In genomic region chr1:235468970-235469369, GRCh38 we compare ENCODE assay signal across 16 cellular contexts. TPM values are rescaled to one million over a fixed set of nuclear protein-coding genes. Genes with fewer than 3 reads are reported as not detected.
DNase-seq lines count a peak whose midpoint lies in the region; ATAC-seq and TF ChIP-seq lines count a peak whose summit lies in the region.
"Had no signal": no experiment of that assay in that cellular context is flagged by ENCODE, and none has a peak within 500 bp of the region (broad histone marks: within the 10 kb centered on the region; RNA-seq: fewer than 3 reads in every experiment).

No MANE protein-coding gene starts in this region.

- no peak overlapping the region for H3K4me3 ChIP-seq in breast epithelium
- no peak overlapping the region for H3K4me3 ChIP-seq in fibroblast of mammary gland (ENCODE audit: control insufficient read depth, low read depth, low read length)
- H3K4me3 ChIP-seq: colonic mucosa, SK-N-MC had no signal

- H3K9me3 ChIP-seq in breast epithelium, result no peaks in the 10 kb centered on the region
- H3K9me3 ChIP-seq: colonic mucosa had no signal

- H3K27ac Mint-ChIP-seq in MCF 10A (ENCODE audit: low read depth, unreplicated experiment) (peak overlapping the region; percentile 61), type B pancreatic cell (no peak overlapping the region)
- no peak overlapping the region for H3K27ac Mint-ChIP-seq in activated naive CD4-positive, alpha-beta T cell treated with anti-CD3 and anti-CD28 coated beads for 36 hours
- H3K27ac Mint-ChIP-seq in activated CD4-positive, alpha-beta memory T cell treated with anti-CD3 and anti-CD28 coated beads for 36 hours, result no peak overlapping the region
- H3K27ac Mint-ChIP-seq: activated CD4-positive, alpha-beta T cell treated with anti-CD3 and anti-CD28 coated beads, Interleukin-2, amount 10 ng/mL, durations not matched to agents 7 days and 5 days had no signal

- intact Hi-C loops in MCF 10A (cut with micrococcal nuclease) (no loop called here), breast epithelium (cut with DNase I; ENCODE audit: low total_unique reads) (no loop called here)
- intact Hi-C loops in activated naive CD4-positive, alpha-beta T cell treated with anti-CD3 and anti-CD28 coated beads for 36 hours (cut with micrococcal nuclease), result no loop called here
- intact Hi-C loops in activated CD4-positive, alpha-beta memory T cell treated with anti-CD3 and anti-CD28 coated beads for 36 hours (cut with micrococcal nuclease), result no loop called here

- no peak overlapping the region for H3K27ac ChIP-seq in breast epithelium
- H3K27ac ChIP-seq: colonic mucosa, SK-N-MC had no signal

- H3K4me3 Mint-ChIP-seq in MCF 10A (ENCODE audit: unreplicated experiment) (no peak overlapping the region), type B pancreatic cell (no peak overlapping the region)
- no peak overlapping the region for H3K4me3 Mint-ChIP-seq in activated naive CD4-positive, alpha-beta T cell treated with anti-CD3 and anti-CD28 coated beads for 36 hours
- no peak overlapping the region for H3K4me3 Mint-ChIP-seq in activated CD4-positive, alpha-beta memory T cell treated with anti-CD3 and anti-CD28 coated beads for 36 hours
- H3K4me3 Mint-ChIP-seq: activated CD4-positive, alpha-beta T cell treated with anti-CD3 and anti-CD28 coated beads, Interleukin-2, amount 10 ng/mL, durations not matched to agents 7 days and 5 days had no signal

- ATAC-seq in SK-N-SH treated with all-trans-retinoic acid at 6 μM for 48 hours (peak; percentile 95), GM19023 (IDR thresholded peaks at IDR 0.05; ENCODE audit: unreplicated experiment) (no peak)
- ATAC-seq: right cardiac atrium had no signal

- H3K36me3 Mint-ChIP-seq in MCF 10A (ENCODE audit: insufficient read depth, unreplicated experiment), result peaks cover 81% of the 10 kb centered on the region
- peaks cover 22% of the 10 kb centered on the region for H3K36me3 Mint-ChIP-seq in type B pancreatic cell
- H3K36me3 Mint-ChIP-seq in activated naive CD4-positive, alpha-beta T cell treated with anti-CD3 and anti-CD28 coated beads for 36 hours (ENCODE audit: low read depth), result peaks cover 3% of the 10 kb centered on the region
- peaks cover 19% of the 10 kb centered on the region for H3K36me3 Mint-ChIP-seq in activated CD4-positive, alpha-beta memory T cell treated with anti-CD3 and anti-CD28 coated beads for 36 hours

- POLR2A ChIA-PET in MCF 10A (lab: Yijun Ruan, JAX), result interaction anchor here (1.1 to 3.5 kb wide), 4 partner anchors 29 to 1003 kb away, joined by 3 to 27 read pairs (median 4); partner anchors contain the start of gene B3GALNT2
- POLR2A ChIA-PET in activated CD4-positive, alpha-beta memory T cell treated with anti-CD3 and anti-CD28 coated beads for 36 hours (lab: Charles Lee), result no interaction called here

- H3K9me3 Mint-ChIP-seq in MCF 10A (ENCODE audit: unreplicated experiment), result no peaks in the 10 kb centered on the region
- no peaks in the 10 kb centered on the region for H3K9me3 Mint-ChIP-seq in type B pancreatic cell
- no peaks in the 10 kb centered on the region for H3K9me3 Mint-ChIP-seq in activated naive CD4-positive, alpha-beta T cell treated with anti-CD3 and anti-CD28 coated beads for 36 hours
- H3K9me3 Mint-ChIP-seq in activated CD4-positive, alpha-beta memory T cell treated with anti-CD3 and anti-CD28 coated beads for 36 hours, result no peaks in the 10 kb centered on the region
- H3K9me3 Mint-ChIP-seq: activated CD4-positive, alpha-beta T cell treated with anti-CD3 and anti-CD28 coated beads, Interleukin-2, amount 10 ng/mL, durations not matched to agents 7 days and 5 days had no signal

- TF ChIP-seq POLR2A in breast epithelium (IDR thresholded peaks at IDR 0.05), result no peak

- BruUV-seq in MCF 10A (replicated peaks; lab: Mats Ljungman, UMichigan), result no TSS peak

- H3K4me1 ChIP-seq in breast epithelium, result no peaks in the 10 kb centered on the region
- H3K4me1 ChIP-seq: colonic mucosa had no signal

- DNase-seq in MCF 10A (ENCODE audit: unreplicated experiment) (peak; percentile 80), breast epithelium (ENCODE audit: low spot score in 2 of 2) (no peak), fibroblast of mammary gland (ENCODE audit: low read depth) (peak; percentile 17), type B pancreatic cell (ENCODE audit: extremely low spot score, unreplicated experiment) (no peak)
- DNase-seq in activated naive CD4-positive, alpha-beta T cell treated with anti-CD3 and anti-CD28 coated beads for 36 hours, result no peak
- no peak for DNase-seq in activated CD4-positive, alpha-beta memory T cell treated with anti-CD3 and anti-CD28 coated beads for 36 hours
- DNase-seq: activated CD4-positive, alpha-beta T cell treated with anti-CD3 and anti-CD28 coated beads, Interleukin-2, amount 10 ng/mL, durations not matched to agents 7 days and 5 days; activated effector memory CD4-positive, alpha-beta T cell treated with anti-CD3 and anti-CD28 coated beads, Interleukin-2, amount 50 U/mL, for 16 hours; colonic mucosa; midbrain; NCI-H1105 treated with DMSO at 0.1 percent for 48 hours; NCI-H524; right cardiac atrium had no signal

- peaks cover 6% of the 10 kb centered on the region for H3K4me1 Mint-ChIP-seq in MCF 10A (ENCODE audit: insufficient read depth, unreplicated experiment)
- no peaks in the 10 kb centered on the region for H3K4me1 Mint-ChIP-seq in type B pancreatic cell (ENCODE audit: unreplicated experiment)
- peaks cover 4% of the 10 kb centered on the region for H3K4me1 Mint-ChIP-seq in activated naive CD4-positive, alpha-beta T cell treated with anti-CD3 and anti-CD28 coated beads for 36 hours (ENCODE audit: low read depth)
- peaks cover 3% of the 10 kb centered on the region for H3K4me1 Mint-ChIP-seq in activated CD4-positive, alpha-beta memory T cell treated with anti-CD3 and anti-CD28 coated beads for 36 hours (ENCODE audit: low read depth)

- H3K36me3 ChIP-seq in breast epithelium, result no peaks in the 10 kb centered on the region
- H3K36me3 ChIP-seq: colonic mucosa had no signal

- no peaks in the 10 kb centered on the region for H3K27me3 ChIP-seq in breast epithelium
- H3K27me3 ChIP-seq: colonic mucosa had no signal

- CTCF ChIA-PET in MCF 10A (lab: Yijun Ruan, JAX), result interaction anchor here (0.6 to 1.6 kb wide), 5 partner anchors 27 to 1141 kb away, joined by 3 to 6 read pairs (median 5); no protein-coding TSS in a partner anchor
- CTCF ChIA-PET in activated naive CD4-positive, alpha-beta T cell treated with anti-CD3 and anti-CD28 coated beads for 36 hours (lab: Charles Lee), result no interaction called here
- CTCF ChIA-PET in activated CD4-positive, alpha-beta memory T cell treated with anti-CD3 and anti-CD28 coated beads for 36 hours (lab: Charles Lee), result no interaction called here

- no peaks in the 10 kb centered on the region for H3K27me3 Mint-ChIP-seq in MCF 10A (ENCODE audit: insufficient read depth, unreplicated experiment)
- no peaks in the 10 kb centered on the region for H3K27me3 Mint-ChIP-seq in type B pancreatic cell
- H3K27me3 Mint-ChIP-seq in activated naive CD4-positive, alpha-beta T cell treated with anti-CD3 and anti-CD28 coated beads for 36 hours (ENCODE audit: low read depth), result no peaks in the 10 kb centered on the region
- H3K27me3 Mint-ChIP-seq in activated CD4-positive, alpha-beta memory T cell treated with anti-CD3 and anti-CD28 coated beads for 36 hours, result no peaks in the 10 kb centered on the region
- H3K27me3 Mint-ChIP-seq: activated CD4-positive, alpha-beta T cell treated with anti-CD3 and anti-CD28 coated beads, Interleukin-2, amount 10 ng/mL, durations not matched to agents 7 days and 5 days had no signal

- no peak for TF ChIP-seq CTCF in MCF 10A (IDR thresholded peaks at IDR 0.05; ENCODE audit: unreplicated experiment)
- TF ChIP-seq CTCF in breast epithelium (IDR thresholded peaks at IDR 0.05), result peak in 1 of 3 donors; percentile 38
- TF ChIP-seq CTCF in fibroblast of mammary gland (conservative IDR thresholded peaks at IDR 0.05; ENCODE audit: control insufficient read depth, insufficient read depth, low read depth, low read length), result peak; percentile 5
- peak; percentile 40 for TF ChIP-seq CTCF in type B pancreatic cell (conservative IDR thresholded peaks at IDR 0.05)

TF ChIP-seq in SK-N-SH treated with all-trans-retinoic acid at 6 μM for 48 hours, 23 proteins besides CTCF, POLR2A, EP300 and RAD21:
- no peak for TF ChIP-seq RARB (CRISPR knock-in tag; IDR thresholded peaks at IDR 0.05)
- no peak for TF ChIP-seq SNAI2 (CRISPR knock-in tag; IDR thresholded peaks at IDR 0.05)
- no peak for TF ChIP-seq ESRRG (CRISPR knock-in tag; IDR thresholded peaks at IDR 0.05)
- TF ChIP-seq, protein P1, sequence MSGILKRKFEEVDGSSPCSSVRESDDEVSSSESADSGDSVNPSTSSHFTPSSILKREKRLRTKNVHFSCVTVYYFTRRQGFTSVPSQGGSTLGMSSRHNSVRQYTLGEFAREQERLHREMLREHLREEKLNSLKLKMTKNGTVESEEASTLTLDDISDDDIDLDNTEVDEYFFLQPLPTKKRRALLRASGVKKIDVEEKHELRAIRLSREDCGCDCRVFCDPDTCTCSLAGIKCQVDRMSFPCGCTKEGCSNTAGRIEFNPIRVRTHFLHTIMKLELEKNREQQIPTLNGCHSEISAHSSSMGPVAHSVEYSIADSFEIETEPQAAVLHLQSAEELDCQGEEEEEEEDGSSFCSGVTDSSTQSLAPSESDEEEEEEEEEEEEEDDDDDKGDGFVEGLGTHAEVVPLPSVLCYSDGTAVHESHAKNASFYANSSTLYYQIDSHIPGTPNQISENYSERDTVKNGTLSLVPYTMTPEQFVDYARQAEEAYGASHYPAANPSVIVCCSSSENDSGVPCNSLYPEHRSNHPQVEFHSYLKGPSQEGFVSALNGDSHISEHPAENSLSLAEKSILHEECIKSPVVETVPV (CRISPR knock-in tag; IDR thresholded peaks at IDR 0.05), result no peak
- no peak for TF ChIP-seq ISL1 (CRISPR knock-in tag; IDR thresholded peaks at IDR 0.05)
- no peak for TF ChIP-seq ARNTL (CRISPR knock-in tag; IDR thresholded peaks at IDR 0.05; ENCODE audit: borderline replicate concordance, low read depth)

RNA-seq across cellular contexts. Expression of gene B3GALNT2, which starts 35.3 kb away (rescaled TPM):
- 82.4 and 88.4 TPM in 2 replicates for total RNA-seq in MCF 10A (2022)
- total RNA-seq in breast epithelium, result 10 to 100 TPM; 21.4 to 34.8 (median 25.9) TPM
- 24.5 and 31.3 TPM in 2 replicates for total RNA-seq in type B pancreatic cell (ENCODE audit: low replicate concordance)
- total RNA-seq in activated naive CD4-positive, alpha-beta T cell treated with anti-CD3 and anti-CD28 coated beads for 36 hours, result 1 to 10 TPM; 8.9 to 9.6 TPM
- 10 to 100 TPM; 13.1 to 13.8 TPM for total RNA-seq in activated CD4-positive, alpha-beta memory T cell treated with anti-CD3 and anti-CD28 coated beads for 36 hours

Comparison
In these comparisons a context has a peak if more than half of its experiments do, and no peak if none do; other contexts are left out.
1. DNase-seq: peak in MCF 10A (single experiment) and fibroblast of mammary gland (single experiment); none in breast epithelium (0 of 2), type B pancreatic cell (single experiment), activated naive CD4-positive, alpha-beta T cell treated with anti-CD3 and anti-CD28 coated beads for 36 hours (single experiment) and activated CD4-positive, alpha-beta memory T cell treated with anti-CD3 and anti-CD28 coated beads for 36 hours (single experiment).